8 cellular contexts compared by ENCODE assay signal in the genomic region with DNA sequence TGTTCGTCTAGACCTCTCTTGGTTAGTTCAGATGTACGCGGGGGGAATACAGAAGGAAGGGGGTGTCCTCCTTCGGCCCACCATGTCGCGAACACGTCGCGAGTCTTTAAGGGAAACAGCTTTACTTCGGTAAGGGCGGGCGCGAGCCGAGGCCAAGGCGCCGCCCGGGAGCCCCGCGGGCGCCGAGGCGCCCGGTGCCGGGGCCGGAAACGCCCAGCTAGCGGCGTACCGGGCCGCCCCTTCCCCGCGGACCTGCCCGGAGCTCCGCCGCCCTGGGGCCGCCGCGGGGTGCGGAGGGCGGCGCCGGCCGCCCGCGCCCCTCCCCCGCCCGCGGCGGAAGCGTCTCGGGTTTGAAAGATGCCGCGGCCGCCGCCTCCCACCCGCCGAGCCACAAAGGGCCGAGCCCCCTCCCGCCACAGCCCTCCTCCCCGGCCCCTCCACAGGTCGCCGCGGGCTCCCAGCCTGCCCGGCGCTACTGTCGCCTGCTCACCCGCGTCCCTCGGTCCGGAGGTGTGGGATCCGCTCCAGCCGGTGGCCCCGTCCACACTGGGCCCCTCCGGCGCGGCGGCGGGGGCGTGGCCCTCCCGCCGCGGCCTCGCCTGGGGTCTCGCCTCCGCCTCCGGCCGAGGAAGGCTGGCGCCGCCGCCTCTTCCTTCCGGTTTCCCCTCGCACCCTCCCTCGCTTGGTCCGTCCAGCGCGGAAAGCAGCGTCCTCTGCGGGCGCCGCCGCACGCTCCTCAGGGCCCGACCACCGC. TPM values are rescaled to one million over a fixed set of nuclear protein-coding genes. Genes with fewer than 3 reads are reported as not detected.
DNase-seq lines count a peak whose midpoint lies in the region; ATAC-seq and TF ChIP-seq lines count a peak whose summit lies in the region.

A gene (minus strand): TSS at position 715 of the 754 bp plus-strand sequence. CDS start 12,156 bp downstream, outside the sequence.

- BruUV-seq in Calu3 (replicated peaks; lab: Mats Ljungman, UMichigan): no TSS peak

- H3K36me3 Mint-ChIP-seq in Calu3 (ENCODE audit: insufficient read depth, unreplicated experiment): peaks cover 48% of the 10 kb centered on the region
- H3K36me3 Mint-ChIP-seq in activated T-cell treated with anti-CD3 and anti-CD28 coated beads, Interleukin-2, amount 50 U/mL, for 72 hours (ENCODE audit: insufficient read depth in 2 of 2): peaks cover 6% of the 10 kb centered on the region in 2 donors
- peaks cover 0 to 9% (median 4%) of the 10 kb centered on the region in 5 donors for H3K36me3 Mint-ChIP-seq in naive thymus-derived CD4-positive, alpha-beta T cell
- peaks cover 6% of the 10 kb centered on the region for H3K36me3 Mint-ChIP-seq in stimulated activated memory B cell treated with anti-CD40 and anti-IgM and Interleukin-4, amounts not matched to agents 10 μg/mL and 1 μg/mL and 100 μg/mL, for 72 hours

- TF ChIP-seq POLR2A in Peyer's patch (IDR thresholded peaks at IDR 0.05): peak in 1 of 2 donors; percentile 48

- DNase-seq in Calu3 (peak; percentile 95), GM20000 (ENCODE audit: low spot score) (peak; percentile 89), HT-29 (ENCODE audit: low spot score) (peak; percentile 86), Peyer's patch (peak; percentile 69 to 92 (median 87)), fibroblast of gingiva (ENCODE audit: low read depth) (peak; percentile 88)
- peak; percentile 87 to 89 for DNase-seq in activated T-cell treated with anti-CD3 and anti-CD28 coated beads, Interleukin-2, amount 50 U/mL, for 72 hours
- peak; percentile 61 to 80 (median 70) for DNase-seq in naive thymus-derived CD4-positive, alpha-beta T cell

- H3K4me3 ChIP-seq in Peyer's patch: peak within 1 kb of the TSS; percentile 91 to 99 (median 98)
- peak within 1 kb of the TSS; percentile 87 for H3K4me3 ChIP-seq in naive thymus-derived CD4-positive, alpha-beta T cell (ENCODE audit: low read length)

- H3K4me1 Mint-ChIP-seq in Calu3 (ENCODE audit: low read depth, unreplicated experiment): peaks cover 56% of the 10 kb centered on the region
- peaks cover 61% of the 10 kb centered on the region for H3K4me1 Mint-ChIP-seq in activated T-cell treated with anti-CD3 and anti-CD28 coated beads, Interleukin-2, amount 50 U/mL, for 72 hours (ENCODE audit: low read depth)
- peaks cover 32 to 65% (median 55%) of the 10 kb centered on the region in 7 donors for H3K4me1 Mint-ChIP-seq in naive thymus-derived CD4-positive, alpha-beta T cell
- peaks cover 54% of the 10 kb centered on the region for H3K4me1 Mint-ChIP-seq in stimulated activated memory B cell treated with anti-CD40 and anti-IgM and Interleukin-4, amounts not matched to agents 10 μg/mL and 1 μg/mL and 100 μg/mL, for 72 hours

- ATAC-seq in activated T-cell treated with anti-CD3 and anti-CD28 coated beads, Interleukin-2, amount 50 U/mL, for 72 hours (replicated peaks in 1 of 2): peak; percentile 71 to 76
- peak; percentile 71 for ATAC-seq in naive thymus-derived CD4-positive, alpha-beta T cell
- peak; percentile 78 for ATAC-seq in stimulated activated memory B cell treated with anti-CD40 and anti-IgM and Interleukin-4, amounts not matched to agents 10 μg/mL and 1 μg/mL and 100 μg/mL, for 72 hours

- no peaks in the 10 kb centered on the region for H3K9me3 Mint-ChIP-seq in Calu3 (ENCODE audit: low read depth, unreplicated experiment)
- H3K9me3 Mint-ChIP-seq in activated T-cell treated with anti-CD3 and anti-CD28 coated beads, Interleukin-2, amount 50 U/mL, for 72 hours: no peaks in the 10 kb centered on the region
- peaks cover 0 to 3% (median 0%) of the 10 kb centered on the region in 11 donors for H3K9me3 Mint-ChIP-seq in naive thymus-derived CD4-positive, alpha-beta T cell
- H3K9me3 Mint-ChIP-seq in stimulated activated memory B cell treated with anti-CD40 and anti-IgM and Interleukin-4, amounts not matched to agents 10 μg/mL and 1 μg/mL and 100 μg/mL, for 72 hours: no peaks in the 10 kb centered on the region

- H3K4me3 Mint-ChIP-seq in Calu3 (ENCODE audit: low read depth, unreplicated experiment): peak within 1 kb of the TSS; percentile 89
- peak within 1 kb of the TSS; percentile 97 for H3K4me3 Mint-ChIP-seq in activated T-cell treated with anti-CD3 and anti-CD28 coated beads, Interleukin-2, amount 50 U/mL, for 72 hours
- H3K4me3 Mint-ChIP-seq in naive thymus-derived CD4-positive, alpha-beta T cell: peak within 1 kb of the TSS; percentile 90 to 100 (median 98)
- H3K4me3 Mint-ChIP-seq in stimulated activated memory B cell treated with anti-CD40 and anti-IgM and Interleukin-4, amounts not matched to agents 10 μg/mL and 1 μg/mL and 100 μg/mL, for 72 hours: peak within 1 kb of the TSS; percentile 92

- H3K27ac Mint-ChIP-seq in Calu3 (ENCODE audit: unreplicated experiment): peak within 1 kb of the TSS; percentile 88
- H3K27ac Mint-ChIP-seq in activated T-cell treated with anti-CD3 and anti-CD28 coated beads, Interleukin-2, amount 50 U/mL, for 72 hours: peak within 1 kb of the TSS; percentile 99
- H3K27ac Mint-ChIP-seq in naive thymus-derived CD4-positive, alpha-beta T cell: peak within 1 kb of the TSS; percentile 99 to 100 (median 99)
- peak within 1 kb of the TSS; percentile 95 for H3K27ac Mint-ChIP-seq in stimulated activated memory B cell treated with anti-CD40 and anti-IgM and Interleukin-4, amounts not matched to agents 10 μg/mL and 1 μg/mL and 100 μg/mL, for 72 hours

- peaks cover 0 to 46% (median 4%) of the 10 kb centered on the region in 4 donors for H3K4me1 ChIP-seq in Peyer's patch
- peaks cover 23 to 33% of the 10 kb centered on the region in 2 donors for H3K4me1 ChIP-seq in naive thymus-derived CD4-positive, alpha-beta T cell (ENCODE audit: control insufficient read depth in 2 of 2, insufficient read depth in 2 of 2, low read length in 2 of 2)

- no peak for TF ChIP-seq CTCF in Calu3 (IDR thresholded peaks at IDR 0.05; ENCODE audit: unreplicated experiment)
- TF ChIP-seq CTCF in GM20000 (IDR thresholded peaks at IDR 0.05; ENCODE audit: extremely low read depth, missing control alignments): no peak
- TF ChIP-seq CTCF in Peyer's patch (IDR thresholded peaks at IDR 0.05): no peak

- H3K36me3 ChIP-seq in Peyer's patch: no peaks in the 10 kb centered on the region
- no peaks in the 10 kb centered on the region for H3K36me3 ChIP-seq in naive thymus-derived CD4-positive, alpha-beta T cell (ENCODE audit: control insufficient read depth in 2 of 3, insufficient read depth in 3 of 3, low read length in 3 of 3)

- no peaks in the 10 kb centered on the region for H3K27me3 ChIP-seq in Peyer's patch
- no peaks in the 10 kb centered on the region for H3K27me3 ChIP-seq in naive thymus-derived CD4-positive, alpha-beta T cell (ENCODE audit: control insufficient read depth in 2 of 2, insufficient read depth in 2 of 2, low read length in 2 of 2)

- peak within 1 kb of the TSS; percentile 99 to 100 (median 100) for H3K27ac ChIP-seq in Peyer's patch
- H3K27ac ChIP-seq in naive thymus-derived CD4-positive, alpha-beta T cell (ENCODE audit: low read depth, low read length): peak within 1 kb of the TSS; percentile 97

- no peaks in the 10 kb centered on the region for H3K9me3 ChIP-seq in Peyer's patch
- H3K9me3 ChIP-seq in naive thymus-derived CD4-positive, alpha-beta T cell (ENCODE audit: control insufficient read depth in 2 of 3, low read length in 3 of 3): no peaks in the 10 kb centered on the region

- CTCF ChIA-PET in Calu3 (lab: Charles Lee): interaction anchor here (0.7 to 2.4 kb wide), 8 partner anchors 15 to 217 kb away, joined by 3 to 9 read pairs (median 5); no protein-coding TSS in a partner anchor
- CTCF ChIA-PET in naive thymus-derived CD4-positive, alpha-beta T cell (lab: Charles Lee): interaction anchor here (1.1 to 5.0 kb wide), 3 partner anchors 45 to 396 kb away, joined by 3 to 21 read pairs (median 10); a partner anchor contains a TSS

- intact Hi-C loops in Calu3 (cut with micrococcal nuclease; ENCODE audit: unreplicated experiment): no loop called here
- intact Hi-C loops in naive thymus-derived CD4-positive, alpha-beta T cell (cut with micrococcal nuclease): loop anchor here (1.0 to 5.0 kb wide), 6 partner anchors 44 to 400 kb away; a partner anchor contains a TSS

- POLR2A ChIA-PET in naive thymus-derived CD4-positive, alpha-beta T cell (lab: Charles Lee): interaction anchor here (0.6 to 6.4 kb wide), 22 partner anchors 9 to 401 kb away, joined by 3 to 78 read pairs (median 4); a partner anchor contains a TSS

- no peaks in the 10 kb centered on the region for H3K27me3 Mint-ChIP-seq in Calu3 (ENCODE audit: unreplicated experiment)
- no peaks in the 10 kb centered on the region for H3K27me3 Mint-ChIP-seq in activated T-cell treated with anti-CD3 and anti-CD28 coated beads, Interleukin-2, amount 50 U/mL, for 72 hours (ENCODE audit: low read depth)
- H3K27me3 Mint-ChIP-seq in naive thymus-derived CD4-positive, alpha-beta T cell: peaks cover 0 to 2% (median 0%) of the 10 kb centered on the region in 5 donors
- H3K27me3 Mint-ChIP-seq in stimulated activated memory B cell treated with anti-CD40 and anti-IgM and Interleukin-4, amounts not matched to agents 10 μg/mL and 1 μg/mL and 100 μg/mL, for 72 hours: no peaks in the 10 kb centered on the region

RNA-seq across cellular contexts. Expression of the gene that starts here (rescaled TPM):
- total RNA-seq in Calu3 (2022) (54.2 and 58.7 TPM in 2 replicates), Peyer's patch (10 to 100 TPM; 22.2 to 43.7 (median 28.4) TPM)
- total RNA-seq in HT-29 (2014; rRNA removed; shearing (Covaris generic)): 29.1 and 36.1 TPM in 2 replicates
- total RNA-seq in activated T-cell treated with anti-CD3 and anti-CD28 coated beads, Interleukin-2, amount 50 U/mL, for 72 hours: 10 to 100 TPM; 30.1 to 35.9 TPM
- total RNA-seq in naive thymus-derived CD4-positive, alpha-beta T cell: 100 to 1,000 TPM in 2 of 5 experiments, 10 to 100 TPM in 3; 46.8 to 116 (median 66.3) TPM
- polyA plus RNA-seq in naive thymus-derived CD4-positive, alpha-beta T cell: 10 to 100 TPM; 18.4 to 22.5 TPM

Comparison
In these comparisons a context has a peak if more than half of its experiments do, and no peak if none do; other contexts are left out.
1. Peak in every context shown above with its lines: DNase-seq, ATAC-seq, H3K4me3 ChIP-seq and H3K27ac ChIP-seq.